Comparison of ENCODE assay signal across 17 cellular contexts in the genomic region with DNA sequence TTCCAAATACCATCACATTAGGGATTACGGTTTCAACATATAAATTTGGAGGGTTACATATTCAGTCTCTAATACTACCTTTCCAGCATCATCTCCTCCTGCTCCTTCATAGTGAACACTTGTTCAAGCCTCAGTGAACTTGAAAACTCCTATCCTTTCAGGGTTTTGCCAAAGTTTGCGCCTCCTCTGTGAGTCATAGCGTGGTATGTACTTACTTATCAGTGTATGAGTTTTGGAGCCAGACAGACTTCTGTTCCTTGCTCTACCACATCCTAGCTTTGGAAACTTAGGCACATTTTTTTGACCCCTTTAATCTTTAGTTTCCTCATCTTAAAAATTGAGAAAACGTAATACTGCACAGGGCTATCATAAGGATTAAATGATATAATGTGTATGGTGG.
"Had no signal": no experiment of that assay in that cellular context is flagged by ENCODE, and none has a peak within 500 bp of the region (broad histone marks: within the 10 kb centered on the region; RNA-seq: fewer than 3 reads in every experiment).

No MANE protein-coding gene starts in this region.

- ATAC-seq: activated T-helper 17 cell treated with anti-CD3 and anti-CD28 coated beads, Interleukin-2, amount 50 U/mL, for 72 hours; esophagus mucosa; heart right ventricle; left lung; pancreas had no signal

- H3K36me3 Mint-ChIP-seq: memory B cell had no signal

- H3K4me1 ChIP-seq: heart right ventricle, left lung, pancreas, stomach had no signal

- DNase-seq: activated B cell treated with CpG ODN at 0.5 μM for 24 hours; activated CD4-positive, alpha-beta T cell treated with anti-CD3 and anti-CD28 coated beads, Interleukin-2, amount 10 ng/mL, durations not matched to agents 24 days and 14 days; activated CD8-positive, alpha-beta memory T cell treated with anti-CD3 and anti-CD28 coated beads for 24 hours; activated naive CD4-positive, alpha-beta T cell treated with anti-CD3 and anti-CD28 coated beads for 36 hours; endodermal cell; heart right ventricle; islet precursor cell; left lung; pancreas; stimulated activated CD4-positive, alpha-beta T cell treated with anti-CD3 and anti-CD28 coated beads, Interleukin-15, amount 100 ng/mL, for 24 hours; stimulated activated CD4-positive, alpha-beta T cell treated with anti-CD3 and anti-CD28 coated beads, Interleukin-4, amount 100 ng/mL, for 24 hours; stomach had no signal

- H3K27ac Mint-ChIP-seq: activated B cell treated with CpG ODN at 0.5 μM for 24 hours; activated CD4-positive, alpha-beta T cell treated with anti-CD3 and anti-CD28 coated beads, Interleukin-2, amount 10 ng/mL, durations not matched to agents 24 days and 14 days; activated naive CD4-positive, alpha-beta T cell treated with anti-CD3 and anti-CD28 coated beads for 36 hours; activated T-helper 17 cell treated with anti-CD3 and anti-CD28 coated beads, Interleukin-2, amount 50 U/mL, for 72 hours; endodermal cell; memory B cell; T-helper 1 cell treated with Interleukin-12 subunit alpha and Interleukin-12 subunit beta and Interleukin-4 antibody, amounts not matched to agents 30 μg/mL and 1 μg/mL, for 36 hours had no signal

- H3K27ac ChIP-seq: heart right ventricle, left lung, pancreas, stomach, thoracic aorta had no signal

- H3K9me3 Mint-ChIP-seq: activated B cell treated with CpG ODN at 0.5 μM for 24 hours; activated CD4-positive, alpha-beta T cell treated with anti-CD3 and anti-CD28 coated beads, Interleukin-2, amount 10 ng/mL, durations not matched to agents 24 days and 14 days; activated naive CD4-positive, alpha-beta T cell treated with anti-CD3 and anti-CD28 coated beads for 36 hours; activated T-helper 17 cell treated with anti-CD3 and anti-CD28 coated beads, Interleukin-2, amount 50 U/mL, for 72 hours; endodermal cell; memory B cell; T-helper 1 cell treated with Interleukin-12 subunit alpha and Interleukin-12 subunit beta and Interleukin-4 antibody, amounts not matched to agents 30 μg/mL and 1 μg/mL, for 36 hours had no signal

- H3K9me3 ChIP-seq: heart right ventricle, left lung, pancreas, stomach, thoracic aorta had no signal

- H3K27me3 ChIP-seq: heart right ventricle, left lung, pancreas, stomach had no signal

- H3K36me3 ChIP-seq: heart right ventricle, left lung, pancreas, stomach, thoracic aorta had no signal

- H3K4me1 Mint-ChIP-seq: activated B cell treated with CpG ODN at 0.5 μM for 24 hours; activated T-helper 17 cell treated with anti-CD3 and anti-CD28 coated beads, Interleukin-2, amount 50 U/mL, for 72 hours; endodermal cell; memory B cell had no signal

- H3K4me3 Mint-ChIP-seq: activated B cell treated with CpG ODN at 0.5 μM for 24 hours; activated CD4-positive, alpha-beta T cell treated with anti-CD3 and anti-CD28 coated beads, Interleukin-2, amount 10 ng/mL, durations not matched to agents 24 days and 14 days; activated naive CD4-positive, alpha-beta T cell treated with anti-CD3 and anti-CD28 coated beads for 36 hours; activated T-helper 17 cell treated with anti-CD3 and anti-CD28 coated beads, Interleukin-2, amount 50 U/mL, for 72 hours; endodermal cell; memory B cell; T-helper 1 cell treated with Interleukin-12 subunit alpha and Interleukin-12 subunit beta and Interleukin-4 antibody, amounts not matched to agents 30 μg/mL and 1 μg/mL, for 36 hours had no signal

- H3K4me3 ChIP-seq: heart right ventricle, left lung, pancreas, stomach, thoracic aorta had no signal
